ENCODE assay signal across 1 cellular context in genomic region chr3:61629442-61629841, GRCh38.
TF ChIP-seq lines count a peak whose summit lies in the region.

No MANE protein-coding gene starts in this region.

TF ChIP-seq in IMR-90, 13 proteins besides CTCF, POLR2A, EP300 and RAD21:
- TF ChIP-seq MAFK (IDR thresholded peaks at IDR 0.05; ENCODE audit: low read depth, low read length) (no peak), FOS (IDR thresholded peaks at IDR 0.05; ENCODE audit: low read depth, low read length) (no peak), ELK1 (IDR thresholded peaks at IDR 0.05; ENCODE audit: borderline replicate concordance, low read depth, low read length) (no peak), RFX5 (IDR thresholded peaks at IDR 0.05; ENCODE audit: low read depth, low read length) (no peak), USF2 (IDR thresholded peaks at IDR 0.05; ENCODE audit: low read depth, low read length) (no peak), CEBPB (IDR thresholded peaks at IDR 0.05; ENCODE audit: low read depth, low read length) (no peak), BHLHE40 (IDR thresholded peaks at IDR 0.05; ENCODE audit: low read depth, low read length) (no peak), MAZ (IDR thresholded peaks at IDR 0.05; ENCODE audit: borderline replicate concordance, low read depth, low read length) (no peak), MXI1 (IDR thresholded peaks at IDR 0.05; ENCODE audit: borderline replicate concordance, low read depth, low read length) (no peak), NFE2L2 (IDR thresholded peaks at IDR 0.05; ENCODE audit: low read depth, low read length) (no peak), RCOR1 (IDR thresholded peaks at IDR 0.05; ENCODE audit: insufficient replicate concordance, low read length) (no peak), SMC3 (IDR thresholded peaks at IDR 0.05; ENCODE audit: low read depth, low read length) (no peak), CHD1 (IDR thresholded peaks at IDR 0.05; ENCODE audit: low read depth, low read length) (no peak)
